ENCODE assay signal across 1 cellular context in genomic region chr17:19361326-19361725, GRCh38.
TF ChIP-seq lines count a peak whose summit lies in the region.

No MANE protein-coding gene starts in this region.

TF ChIP-seq in endothelial cell of umbilical vein, 7 proteins besides CTCF, POLR2A, EP300 and RAD21:
- TF ChIP-seq MAX (IDR thresholded peaks at IDR 0.05; ENCODE audit: insufficient read depth, insufficient read length) (no peak), GATA2 (IDR thresholded peaks at IDR 0.05; ENCODE audit: insufficient read depth, insufficient read length, low read depth, low read length) (no peak), JUN (IDR thresholded peaks at IDR 0.05; ENCODE audit: borderline replicate concordance, insufficient read depth, insufficient read length, low read depth) (no peak), POLR2AphosphoS5 (IDR thresholded peaks at IDR 0.05; ENCODE audit: insufficient read depth, low read depth, low read length) (no peak), MYC (IDR thresholded peaks at IDR 0.05; ENCODE audit: low read depth, low read length) (no peak), FOS (IDR thresholded peaks at IDR 0.05; ENCODE audit: borderline replicate concordance, insufficient read depth, low read length) (no peak)
TF ChIP-seq in endothelial cell of umbilical vein: peak in this region for 0.
